In the genomic region with DNA sequence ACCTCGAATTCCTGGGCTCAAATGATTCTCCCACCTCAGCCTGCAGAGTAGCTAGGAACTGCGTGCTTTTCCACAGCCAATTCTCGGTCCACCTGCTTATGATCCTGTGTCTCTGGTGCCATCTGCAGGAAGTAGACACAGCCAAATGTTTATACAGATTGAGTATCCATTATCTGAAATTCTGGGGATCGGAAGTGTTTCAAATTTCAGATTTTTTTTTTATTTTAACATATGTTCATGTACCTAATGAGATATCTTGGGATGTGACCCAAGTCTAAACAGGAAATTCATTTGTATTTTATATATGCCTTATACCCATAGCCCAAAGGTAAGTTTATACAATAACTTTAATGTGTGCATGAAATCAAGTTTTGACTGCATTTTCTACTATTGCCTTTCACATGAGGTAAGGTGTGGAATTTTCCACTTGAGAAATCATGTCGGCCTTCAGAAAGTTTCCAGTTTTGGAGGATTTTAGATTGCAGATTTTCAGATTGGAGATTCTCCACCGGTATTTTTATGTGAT, we compare ENCODE assay signal across 8 cellular contexts.
A peak's percentile ranks its signal among the peaks of the same experiment; 100 is the strongest.
DNase-seq lines count a peak whose midpoint lies in the region; ATAC-seq and TF ChIP-seq lines count a peak whose summit lies in the region.

No MANE protein-coding gene starts in this region.

- H3K27ac Mint-ChIP-seq in memory B cell (no peak overlapping the region), CD14-positive monocyte (no peak overlapping the region)

- peak; percentile 49 for TF ChIP-seq CTCF in AG04449 (IDR thresholded peaks at IDR 0.05; ENCODE audit: insufficient read depth, low read length, missing control alignments)
- TF ChIP-seq CTCF in CD14-positive monocyte (IDR thresholded peaks at IDR 0.05): no peak
- peak in 2 of 5 experiments; percentile 10 to 48 for TF ChIP-seq CTCF in gastrocnemius medialis (IDR thresholded peaks at IDR 0.05 in 4 of 5, conservative IDR thresholded peaks at IDR 0.05 in 1 of 5)

- CTCF ChIA-PET in AG04449 (lab: Yijun Ruan, JAX): interaction anchor here (0.6 to 11.8 kb wide), 30 partner anchors 10 to 658 kb away, joined by 3 to 144 read pairs (median 4); partner anchors contain the start of genes GPX8 and SNX18

- no peaks in the 10 kb centered on the region for H3K4me1 ChIP-seq in gastrocnemius medialis

- H3K27me3 ChIP-seq in gastrocnemius medialis: no peaks in the 10 kb centered on the region

- H3K36me3 Mint-ChIP-seq in memory B cell (no peaks in the 10 kb centered on the region), CD14-positive monocyte (no peaks in the 10 kb centered on the region)

- in situ Hi-C loops in gastrocnemius medialis (cut with MboI; ENCODE audit: low sequenced_read_pairs in 4 of 4): no loop called here

- POLR2A ChIA-PET in AG04449 (lab: Yijun Ruan, JAX): no interaction called here

- H3K4me3 ChIP-seq in AG04449 (ENCODE audit: low read depth, low read length) (no peak overlapping the region), gastrocnemius medialis (no peak overlapping the region)

- H3K27ac ChIP-seq in gastrocnemius medialis: no peak overlapping the region

- H3K4me1 Mint-ChIP-seq in memory B cell: peaks cover 2% of the 10 kb centered on the region
- peaks cover 12% of the 10 kb centered on the region for H3K4me1 Mint-ChIP-seq in CD14-positive monocyte

- H3K9me3 ChIP-seq in gastrocnemius medialis: no peaks in the 10 kb centered on the region

- TF ChIP-seq POLR2A in gastrocnemius medialis (IDR thresholded peaks at IDR 0.05): no peak

- H3K36me3 ChIP-seq in gastrocnemius medialis: no peaks in the 10 kb centered on the region

- H3K4me3 Mint-ChIP-seq in memory B cell: peak overlapping the region; percentile 4
- H3K4me3 Mint-ChIP-seq in CD14-positive monocyte: peak overlapping the region in 1 of 2 donors; percentile 43

- H3K9me3 Mint-ChIP-seq in memory B cell: no peaks in the 10 kb centered on the region
- no peaks in the 10 kb centered on the region for H3K9me3 Mint-ChIP-seq in CD14-positive monocyte

- intact Hi-C loops in CD14-positive monocyte (cut with micrococcal nuclease) (loop anchor here in 1 of 2 donors (10.0 kb wide), 1 partner anchor 651 kb away; no protein-coding TSS in a partner anchor), gastrocnemius medialis (cut with DNase I; ENCODE audit: low total_unique reads) (no loop called here)

- ATAC-seq in memory B cell (ENCODE audit: low read depth) (no peak), gastrocnemius medialis (no peak)

- DNase-seq in AG04449 (ENCODE audit: low read depth, low spot score) (no peak), Daoy (ENCODE audit: low read depth) (peak; percentile 57), NCI-H345 treated with DMSO at 0.1 percent for 48 hours (lab: John Stamatoyannopoulos, UW; ENCODE audit: unreplicated experiment) (peak; percentile 19), cerebellar cortex (ENCODE audit: low spot score) (peak; percentile 63), memory B cell (ENCODE audit: low spot score in 2 of 2) (no peak), CD14-positive monocyte (ENCODE audit: low spot score) (no peak), gastrocnemius medialis (no peak), mesenteric fat pad (ENCODE audit: low spot score) (no peak)

- H3K27me3 Mint-ChIP-seq in memory B cell (peaks cover 28% of the 10 kb centered on the region), CD14-positive monocyte (ENCODE audit: low read depth in 3 of 3) (peaks cover 3 to 10% (median 5%) of the 10 kb centered on the region in 3 donors)

Comparison
In these comparisons a context has a peak if more than half of its experiments do, and no peak if none do; other contexts are left out.
1. DNase-seq: peak in Daoy (single experiment), NCI-H345 treated with DMSO at 0.1 percent for 48 hours (single experiment) and cerebellar cortex (single experiment); none in AG04449 (single experiment), memory B cell (0 of 2), CD14-positive monocyte (single experiment), gastrocnemius medialis (0 of 2) and mesenteric fat pad (single experiment).